ENCODE assay signal across 16 cellular contexts in genomic region chr7:29843738-29844137, GRCh38. TPM values are rescaled to one million over a fixed set of nuclear protein-coding genes. Genes with fewer than 3 reads are reported as not detected.
DNase-seq lines count a peak whose midpoint lies in the region; ATAC-seq and TF ChIP-seq lines count a peak whose summit lies in the region.
"Had no signal": no experiment of that assay in that cellular context is flagged by ENCODE, and none has a peak within 500 bp of the region (broad histone marks: within the 10 kb centered on the region; RNA-seq: fewer than 3 reads in every experiment).

No MANE protein-coding gene starts in this region.

- no peak overlapping the region for H3K9ac ChIP-seq in endodermal cell (ENCODE audit: extremely low read depth, low read length, poor library complexity, severe bottlenecking)

- H3K36me3 ChIP-seq in endodermal cell (ENCODE audit: control insufficient read depth, insufficient read depth, low read length) (no peaks in the 10 kb centered on the region), gastrocnemius medialis (no peaks in the 10 kb centered on the region)

- no peaks in the 10 kb centered on the region for H3K27me3 ChIP-seq in endodermal cell (ENCODE audit: control insufficient read depth, insufficient read depth, low read length, poor library complexity, severe bottlenecking)
- H3K27me3 ChIP-seq in gastrocnemius medialis = no peaks in the 10 kb centered on the region

- DNase-seq in NCI-H2029 (lab: John Stamatoyannopoulos, UW) (peak; percentile 37), NCI-H2029 treated with DMSO at 0.1 percent for 48 hours (lab: John Stamatoyannopoulos, UW) (no peak), NCI-H2227 treated with DMSO at 0.1 percent for 48 hours (lab: John Stamatoyannopoulos, UW) (peak; percentile 59), endodermal cell (no peak), gastrocnemius medialis (no peak), SIG-M5 treated with dmso at 0.1 percent for 504 hours (lab: John Stamatoyannopoulos, UW; ENCODE audit: unreplicated experiment) (no peak), cortex of kidney (lab: John Stamatoyannopoulos, UW) (no peak)
- DNase-seq: CD8-positive, alpha-beta T cell; H7; IMR-90; Kasumi-1; NCI-H524 treated with DMSO at 0.1 percent for 48 hours; PC-3 had no signal

- H3K36me3 Mint-ChIP-seq in endodermal cell (ENCODE audit: low read depth) = no peaks in the 10 kb centered on the region
- H3K36me3 Mint-ChIP-seq: CD8-positive, alpha-beta T cell had no signal

- peaks cover 9% of the 10 kb centered on the region for H3K4me1 Mint-ChIP-seq in endodermal cell

- ATAC-seq in gastrocnemius medialis (peak; percentile 9 to 31), SK-N-SH treated with all-trans-retinoic acid at 6 μM for 48 hours (no peak)
- ATAC-seq: CD8-positive, alpha-beta T cell; PC-3 had no signal

- 96 to 100% methylated on average over 3 to 4 of the region's 4 CpGs for WGBS in endodermal cell (ENCODE audit: insufficient coverage in 1 of 2, insufficient read length in 1 of 2), 2 experiments

- TF ChIP-seq CTCF in endodermal cell (conservative IDR thresholded peaks at IDR 0.05) = no peak
- TF ChIP-seq CTCF in gastrocnemius medialis (IDR thresholded peaks at IDR 0.05 in 4 of 5, conservative IDR thresholded peaks at IDR 0.05 in 1 of 5) = no peak

- H3K4me1 ChIP-seq in endodermal cell (ENCODE audit: control insufficient read depth, insufficient read depth, low read length) = no peaks in the 10 kb centered on the region
- peaks cover 52 to 59% of the 10 kb centered on the region in 2 donors for H3K4me1 ChIP-seq in gastrocnemius medialis

- H3K4me3 Mint-ChIP-seq in endodermal cell = no peak overlapping the region
- H3K4me3 Mint-ChIP-seq: CD8-positive, alpha-beta T cell had no signal

- H3K4me3 ChIP-seq in endodermal cell (ENCODE audit: low read length) (no peak overlapping the region), gastrocnemius medialis (no peak overlapping the region)

- H3K9me3 ChIP-seq in endodermal cell (ENCODE audit: control insufficient read depth, low read length) (no peaks in the 10 kb centered on the region), gastrocnemius medialis (no peaks in the 10 kb centered on the region)

- H3K27ac Mint-ChIP-seq in endodermal cell = no peak overlapping the region
- H3K27ac Mint-ChIP-seq: CD8-positive, alpha-beta T cell had no signal

- no peaks in the 10 kb centered on the region for H3K27me3 Mint-ChIP-seq in endodermal cell (ENCODE audit: insufficient read depth)

- H3K27ac ChIP-seq in endodermal cell (ENCODE audit: low read depth, low read length) = peak overlapping the region; percentile 7
- peak overlapping the region; percentile 46 to 68 (median 58) for H3K27ac ChIP-seq in gastrocnemius medialis
- H3K27ac ChIP-seq: 22Rv1 had no signal

- no peak for TF ChIP-seq POLR2A in gastrocnemius medialis (IDR thresholded peaks at IDR 0.05)

- no peaks in the 10 kb centered on the region for H3K9me3 Mint-ChIP-seq in endodermal cell
- H3K9me3 Mint-ChIP-seq: CD8-positive, alpha-beta T cell had no signal

- in situ Hi-C loops in gastrocnemius medialis (cut with MboI; ENCODE audit: low sequenced_read_pairs in 4 of 4) = no loop called here

- intact Hi-C loops in gastrocnemius medialis (cut with DNase I; ENCODE audit: low total_unique reads) = no loop called here

TF ChIP-seq in SK-N-SH treated with all-trans-retinoic acid at 6 μM for 48 hours, 23 proteins besides CTCF, POLR2A, EP300 and RAD21:
- TF ChIP-seq ZFP30 (CRISPR knock-in tag; IDR thresholded peaks at IDR 0.05) (no peak), GLIS3 (CRISPR knock-in tag; IDR thresholded peaks at IDR 0.05) (no peak), TSHZ2 (CRISPR knock-in tag; IDR thresholded peaks at IDR 0.05) (no peak), ZC3H10 (CRISPR knock-in tag; IDR thresholded peaks at IDR 0.05) (no peak), ZFP3 (CRISPR knock-in tag; IDR thresholded peaks at IDR 0.05) (no peak), SNAI2 (CRISPR knock-in tag; IDR thresholded peaks at IDR 0.05) (no peak), TCF4 (CRISPR knock-in tag; IDR thresholded peaks at IDR 0.05; ENCODE audit: borderline replicate concordance) (no peak), BACH2 (CRISPR knock-in tag; IDR thresholded peaks at IDR 0.05; ENCODE audit: borderline replicate concordance) (no peak), ARNTL (CRISPR knock-in tag; IDR thresholded peaks at IDR 0.05; ENCODE audit: borderline replicate concordance, low read depth) (no peak), PATZ1 (CRISPR knock-in tag; IDR thresholded peaks at IDR 0.05; ENCODE audit: borderline replicate concordance) (no peak), ZNF8 (CRISPR knock-in tag; IDR thresholded peaks at IDR 0.05) (no peak), ESRRG (CRISPR knock-in tag; IDR thresholded peaks at IDR 0.05) (no peak), TOX (CRISPR knock-in tag; IDR thresholded peaks at IDR 0.05; ENCODE audit: borderline replicate concordance) (no peak)
- TF ChIP-seq, protein P1, sequence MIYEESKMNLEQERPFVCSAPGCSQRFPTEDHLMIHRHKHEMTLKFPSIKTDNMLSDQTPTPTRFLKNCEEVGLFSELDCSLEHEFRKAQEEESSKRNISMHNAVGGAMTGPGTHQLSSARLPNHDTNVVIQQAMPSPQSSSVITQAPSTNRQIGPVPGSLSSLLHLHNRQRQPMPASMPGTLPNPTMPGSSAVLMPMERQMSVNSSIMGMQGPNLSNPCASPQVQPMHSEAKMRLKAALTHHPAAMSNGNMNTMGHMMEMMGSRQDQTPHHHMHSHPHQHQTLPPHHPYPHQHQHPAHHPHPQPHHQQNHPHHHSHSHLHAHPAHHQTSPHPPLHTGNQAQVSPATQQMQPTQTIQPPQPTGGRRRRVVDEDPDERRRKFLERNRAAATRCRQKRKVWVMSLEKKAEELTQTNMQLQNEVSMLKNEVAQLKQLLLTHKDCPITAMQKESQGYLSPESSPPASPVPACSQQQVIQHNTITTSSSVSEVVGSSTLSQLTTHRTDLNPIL (CRISPR knock-in tag; IDR thresholded peaks at IDR 0.05; ENCODE audit: low read depth) = no peak
- TF ChIP-seq, protein P2, sequence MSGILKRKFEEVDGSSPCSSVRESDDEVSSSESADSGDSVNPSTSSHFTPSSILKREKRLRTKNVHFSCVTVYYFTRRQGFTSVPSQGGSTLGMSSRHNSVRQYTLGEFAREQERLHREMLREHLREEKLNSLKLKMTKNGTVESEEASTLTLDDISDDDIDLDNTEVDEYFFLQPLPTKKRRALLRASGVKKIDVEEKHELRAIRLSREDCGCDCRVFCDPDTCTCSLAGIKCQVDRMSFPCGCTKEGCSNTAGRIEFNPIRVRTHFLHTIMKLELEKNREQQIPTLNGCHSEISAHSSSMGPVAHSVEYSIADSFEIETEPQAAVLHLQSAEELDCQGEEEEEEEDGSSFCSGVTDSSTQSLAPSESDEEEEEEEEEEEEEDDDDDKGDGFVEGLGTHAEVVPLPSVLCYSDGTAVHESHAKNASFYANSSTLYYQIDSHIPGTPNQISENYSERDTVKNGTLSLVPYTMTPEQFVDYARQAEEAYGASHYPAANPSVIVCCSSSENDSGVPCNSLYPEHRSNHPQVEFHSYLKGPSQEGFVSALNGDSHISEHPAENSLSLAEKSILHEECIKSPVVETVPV (CRISPR knock-in tag; IDR thresholded peaks at IDR 0.05) = no peak

RNA-seq across cellular contexts. Expression of gene WIPF3, which starts 37.4 kb away (rescaled TPM):
- total RNA-seq in endodermal cell (1 to 10 TPM; 5.2 to 7.2 TPM), gastrocnemius medialis (1 to 10 TPM; 4.2 to 9.9 (median 8.3) TPM)
- polyA plus RNA-seq in endodermal cell (2013, experiment 1 of 2) = 5.9 TPM
- polyA plus RNA-seq in endodermal cell (2013, experiment 2 of 2) = 5.3 TPM
- total RNA-seq: CD8-positive, alpha-beta T cell; IMR-90 had no signal
- polyA plus RNA-seq: BJ, IMR-90 had no signal

Comparison
In these comparisons a context has a peak if more than half of its experiments do, and no peak if none do; other contexts are left out.
1. DNase-seq: peak in NCI-H2029 (single experiment) and NCI-H2227 treated with DMSO at 0.1 percent for 48 hours (single experiment); none in NCI-H2029 treated with DMSO at 0.1 percent for 48 hours (single experiment), endodermal cell (single experiment), gastrocnemius medialis (0 of 2), SIG-M5 treated with dmso at 0.1 percent for 504 hours (single experiment) and cortex of kidney (single experiment).